In genomic region chr19:795691-796581, GRCh38 we compare ENCODE assay signal across 1 cellular context.
TF ChIP-seq lines count a peak whose summit lies in the region.

No MANE protein-coding gene starts in this region.

TF ChIP-seq in HepG2, 621 proteins besides CTCF, POLR2A, EP300 and RAD21 (continued from another document and continues in another):
- TF ChIP-seq ZNF333 (CRISPR knock-in tag; IDR thresholded peaks at IDR 0.05; ENCODE audit: borderline replicate concordance) (no peak), ZNF501 (CRISPR knock-in tag; IDR thresholded peaks at IDR 0.05) (no peak), ZNF230 (CRISPR knock-in tag; IDR thresholded peaks at IDR 0.05) (no peak), CEBPB (IDR thresholded peaks at IDR 0.05; ENCODE audit: borderline replicate concordance, low read depth, low read length) (no peak), ZNF510 (CRISPR knock-in tag; IDR thresholded peaks at IDR 0.05; ENCODE audit: low read depth) (no peak), RORA (CRISPR knock-in tag; IDR thresholded peaks at IDR 0.05) (no peak), ZNF564 (CRISPR knock-in tag; IDR thresholded peaks at IDR 0.05) (no peak), ZNF777 (CRISPR knock-in tag; IDR thresholded peaks at IDR 0.05) (peak; percentile 32; the same call in 1 of the 2 replicates), NFRKB (IDR thresholded peaks at IDR 0.05) (no peak), ZNF143 (CRISPR knock-in tag; IDR thresholded peaks at IDR 0.05) (no peak), ZBTB4 (CRISPR knock-in tag; IDR thresholded peaks at IDR 0.05; ENCODE audit: borderline replicate concordance) (no peak), ZKSCAN5 (CRISPR knock-in tag; IDR thresholded peaks at IDR 0.05) (0 out of 2 replicates have a peak, but pooled peaks have one; percentile 10), FOXC1 (CRISPR knock-in tag; IDR thresholded peaks at IDR 0.05; ENCODE audit: borderline replicate concordance) (no peak), THYN1 (CRISPR knock-in tag; IDR thresholded peaks at IDR 0.05; ENCODE audit: borderline replicate concordance, low read depth) (no peak), KDM5A (IDR thresholded peaks at IDR 0.05; ENCODE audit: borderline replicate concordance, low read length) (no peak), PHF21A (CRISPR knock-in tag; IDR thresholded peaks at IDR 0.05) (no peak), KDM2A (CRISPR knock-in tag; IDR thresholded peaks at IDR 0.05; ENCODE audit: borderline replicate concordance, low read depth) (no peak), MATR3 (CRISPR knock-in tag; IDR thresholded peaks at IDR 0.05) (no peak), TFDP2 (CRISPR knock-in tag; IDR thresholded peaks at IDR 0.05) (no peak), ZNF883 (CRISPR knock-in tag; IDR thresholded peaks at IDR 0.05; ENCODE audit: not compliant biosample characterization) (peak; percentile 14), ZNF292 (CRISPR knock-in tag; IDR thresholded peaks at IDR 0.05; ENCODE audit: borderline replicate concordance, low read depth) (no peak), ZNF672 (CRISPR knock-in tag; IDR thresholded peaks at IDR 0.05) (no peak), ZSCAN21 (CRISPR knock-in tag; IDR thresholded peaks at IDR 0.05; ENCODE audit: borderline replicate concordance) (no peak), ZNF12 (CRISPR knock-in tag; IDR thresholded peaks at IDR 0.05) (no peak), SOX6 (IDR thresholded peaks at IDR 0.05) (no peak), SOX6 (CRISPR knock-in tag; IDR thresholded peaks at IDR 0.05) (no peak; the same call in 1 of the 2 replicates), RNF2 (conservative IDR thresholded peaks at IDR 0.05; ENCODE audit: low read depth) (no peak), ZNF816 (CRISPR knock-in tag; IDR thresholded peaks at IDR 0.05; ENCODE audit: borderline replicate concordance) (no peak), ZFAT (CRISPR knock-in tag; conservative IDR thresholded peaks at IDR 0.05) (no peak), ZFY (CRISPR knock-in tag; IDR thresholded peaks at IDR 0.05) (no peak), ZNF547 (CRISPR knock-in tag; IDR thresholded peaks at IDR 0.05) (0 out of 2 replicates have a peak, but pooled peaks have one; percentile 2), HNRNPUL1 (IDR thresholded peaks at IDR 0.05; ENCODE audit: low read depth, low read length) (no peak), BCL3 (CRISPR knock-in tag; IDR thresholded peaks at IDR 0.05) (no peak), ZNF33A (CRISPR knock-in tag; IDR thresholded peaks at IDR 0.05; ENCODE audit: borderline replicate concordance) (0 out of 2 replicates have a peak, but pooled peaks have one; percentile 33), AKNA (CRISPR knock-in tag; IDR thresholded peaks at IDR 0.05; ENCODE audit: borderline replicate concordance) (no peak), CREM (IDR thresholded peaks at IDR 0.05) (no peak), CREM (CRISPR knock-in tag; IDR thresholded peaks at IDR 0.05) (no peak), BCL6 (CRISPR knock-in tag; IDR thresholded peaks at IDR 0.05) (no peak), TBL1XR1 (IDR thresholded peaks at IDR 0.05; ENCODE audit: borderline replicate concordance, low read length, partially characterized antibody) (no peak), ZNF710 (CRISPR knock-in tag; IDR thresholded peaks at IDR 0.05; ENCODE audit: borderline replicate concordance) (no peak), ZNF329 (CRISPR knock-in tag; IDR thresholded peaks at IDR 0.05; ENCODE audit: low read depth) (no peak), PITX1 (CRISPR knock-in tag; IDR thresholded peaks at IDR 0.05) (0 out of 2 replicates have a peak, but pooled peaks have one; percentile 17), NCOR1 (IDR thresholded peaks at IDR 0.05; ENCODE audit: borderline replicate concordance, low read length) (no peak), ZIK1 (CRISPR knock-in tag; IDR thresholded peaks at IDR 0.05; ENCODE audit: borderline replicate concordance, low read depth) (no peak), HNF4G (IDR thresholded peaks at IDR 0.05; ENCODE audit: borderline replicate concordance, low read depth, low read length) (no peak), HNF4G (CRISPR knock-in tag; IDR thresholded peaks at IDR 0.05; ENCODE audit: borderline replicate concordance, low read depth) (no peak)
- TF ChIP-seq, protein P1, sequence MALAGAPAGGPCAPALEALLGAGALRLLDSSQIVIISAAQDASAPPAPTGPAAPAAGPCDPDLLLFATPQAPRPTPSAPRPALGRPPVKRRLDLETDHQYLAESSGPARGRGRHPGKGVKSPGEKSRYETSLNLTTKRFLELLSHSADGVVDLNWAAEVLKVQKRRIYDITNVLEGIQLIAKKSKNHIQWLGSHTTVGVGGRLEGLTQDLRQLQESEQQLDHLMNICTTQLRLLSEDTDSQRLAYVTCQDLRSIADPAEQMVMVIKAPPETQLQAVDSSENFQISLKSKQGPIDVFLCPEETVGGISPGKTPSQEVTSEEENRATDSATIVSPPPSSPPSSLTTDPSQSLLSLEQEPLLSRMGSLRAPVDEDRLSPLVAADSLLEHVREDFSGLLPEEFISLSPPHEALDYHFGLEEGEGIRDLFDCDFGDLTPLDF (CRISPR knock-in tag; IDR thresholded peaks at IDR 0.05): no peak
- TF ChIP-seq, protein P2, sequence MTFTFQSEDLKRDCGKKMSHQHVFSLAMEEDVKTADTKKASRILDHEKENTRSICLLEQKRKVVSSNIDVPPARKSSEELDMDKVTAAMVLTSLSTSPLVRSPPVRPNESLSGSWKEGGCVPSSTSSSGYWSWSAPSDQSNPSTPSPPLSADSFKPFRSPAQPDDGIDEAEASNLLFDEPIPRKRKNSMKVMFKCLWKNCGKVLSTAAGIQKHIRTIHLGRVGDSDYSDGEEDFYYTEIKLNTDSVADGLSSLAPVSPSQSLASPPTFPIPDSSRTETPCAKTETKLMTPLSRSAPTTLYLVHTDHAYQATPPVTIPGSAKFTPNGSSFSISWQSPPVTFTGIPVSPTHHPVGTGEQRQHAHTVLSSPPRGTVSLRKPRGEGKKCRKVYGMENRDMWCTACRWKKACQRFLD (CRISPR knock-in tag; IDR thresholded peaks at IDR 0.05; ENCODE audit: borderline replicate concordance): no peak
- TF ChIP-seq, protein P3, sequence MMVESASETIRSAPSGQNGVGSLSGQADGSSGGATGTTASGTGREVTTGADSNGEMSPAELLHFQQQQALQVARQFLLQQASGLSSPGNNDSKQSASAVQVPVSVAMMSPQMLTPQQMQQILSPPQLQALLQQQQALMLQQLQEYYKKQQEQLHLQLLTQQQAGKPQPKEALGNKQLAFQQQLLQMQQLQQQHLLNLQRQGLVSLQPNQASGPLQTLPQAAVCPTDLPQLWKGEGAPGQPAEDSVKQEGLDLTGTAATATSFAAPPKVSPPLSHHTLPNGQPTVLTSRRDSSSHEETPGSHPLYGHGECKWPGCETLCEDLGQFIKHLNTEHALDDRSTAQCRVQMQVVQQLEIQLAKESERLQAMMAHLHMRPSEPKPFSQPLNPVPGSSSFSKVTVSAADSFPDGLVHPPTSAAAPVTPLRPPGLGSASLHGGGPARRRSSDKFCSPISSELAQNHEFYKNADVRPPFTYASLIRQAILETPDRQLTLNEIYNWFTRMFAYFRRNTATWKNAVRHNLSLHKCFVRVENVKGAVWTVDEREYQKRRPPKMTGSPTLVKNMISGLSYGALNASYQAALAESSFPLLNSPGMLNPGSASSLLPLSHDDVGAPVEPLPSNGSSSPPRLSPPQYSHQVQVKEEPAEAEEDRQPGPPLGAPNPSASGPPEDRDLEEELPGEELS (CRISPR knock-in tag; IDR thresholded peaks at IDR 0.05): no peak
